8 cellular contexts compared by ENCODE assay signal in the genomic region with DNA sequence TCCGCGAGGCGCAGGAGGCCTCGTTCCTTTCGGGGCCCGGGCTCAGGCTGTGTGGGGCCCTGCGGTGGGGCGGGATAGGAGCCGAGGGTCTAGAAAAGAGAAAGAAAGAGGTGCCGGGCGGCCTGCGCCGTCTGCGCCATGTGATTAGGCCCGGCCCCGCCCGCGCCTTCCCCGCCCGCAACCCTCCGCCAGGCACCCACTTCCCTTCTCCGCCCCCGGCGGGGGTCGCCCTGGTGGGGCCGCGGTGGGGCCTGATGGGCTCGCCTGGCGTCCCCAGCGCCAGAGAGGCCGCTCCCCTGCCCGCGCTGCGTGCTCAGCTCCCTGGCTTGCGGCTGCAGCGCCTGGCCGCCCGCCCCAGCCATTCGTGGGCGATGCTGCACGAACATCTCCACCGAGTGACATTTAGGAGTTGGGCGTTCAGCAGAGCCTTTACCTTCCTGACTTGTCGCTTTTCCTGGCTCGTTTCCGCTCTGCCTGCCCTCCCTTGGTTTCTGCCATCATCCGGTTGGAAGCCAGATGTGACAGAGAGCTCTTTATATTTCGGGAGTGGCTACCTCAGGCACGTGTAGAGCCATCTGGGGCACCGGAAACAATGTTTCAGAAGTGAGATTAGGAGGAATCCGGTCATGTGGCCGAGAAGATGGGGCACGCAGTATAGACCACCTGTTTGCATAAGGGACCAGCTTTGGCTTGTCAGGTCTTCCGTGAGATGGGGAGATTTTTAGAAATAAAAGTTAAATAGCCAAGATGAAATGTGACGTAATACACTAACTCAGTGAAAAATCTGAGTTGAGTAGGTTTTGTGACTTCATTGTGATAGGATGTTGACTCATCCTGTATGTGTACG. TPM values are rescaled to one million over a fixed set of nuclear protein-coding genes. Genes with fewer than 3 reads are reported as not detected.
DNase-seq lines count a peak whose midpoint lies in the region; ATAC-seq lines count a peak whose summit lies in the region.

No MANE protein-coding gene starts in this region.

- peak overlapping the region; percentile 69 for H3K4me3 ChIP-seq in ectodermal cell (ENCODE audit: insufficient read depth, low read depth, low read length)

- CTCF ChIA-PET in activated CD4-positive, alpha-beta memory T cell treated with anti-CD3 and anti-CD28 coated beads, Interleukin-2, amount 10 ng/mL, durations not matched to agents 7 days and 5 days (lab: Charles Lee) = interaction anchor here (1.0 to 1.7 kb wide), 5 partner anchors 7 to 183 kb away, joined by 3 to 10 read pairs (median 5); no protein-coding TSS in a partner anchor

- POLR2A ChIA-PET in activated CD4-positive, alpha-beta memory T cell treated with anti-CD3 and anti-CD28 coated beads, Interleukin-2, amount 10 ng/mL, durations not matched to agents 7 days and 5 days (lab: Charles Lee) = interaction anchor here (0.7 to 4.6 kb wide), 40 partner anchors 9 to 1224 kb away, joined by 3 to 85 read pairs (median 5); a partner anchor contains a TSS

- ATAC-seq in GM19328 (IDR thresholded peaks at IDR 0.05; ENCODE audit: unreplicated experiment) (peak; percentile 51), HG03469 (IDR thresholded peaks at IDR 0.05; ENCODE audit: unreplicated experiment) (peak; percentile 30), memory B cell (ENCODE audit: low read depth) (peak; percentile 59)

- H3K9me3 ChIP-seq in ectodermal cell (ENCODE audit: control insufficient read depth, low read length) = no peaks in the 10 kb centered on the region

- DNase-seq in C1 segment of cervical spinal cord (lab: John Stamatoyannopoulos, UW) = peak in 13 of 14 donors; percentile 11 to 84 (median 72)
- peak; percentile 91 for DNase-seq in NCI-H82 (lab: John Stamatoyannopoulos, UW)
- peak; percentile 81 for DNase-seq in activated CD4-positive, alpha-beta memory T cell treated with anti-CD3 and anti-CD28 coated beads, Interleukin-2, amount 10 ng/mL, durations not matched to agents 7 days and 5 days
- DNase-seq in memory B cell (ENCODE audit: low spot score in 2 of 2) = peak; percentile 62 to 69
- DNase-seq in stimulated activated CD8-positive, alpha-beta memory T cell treated with anti-CD3 and anti-CD28 coated beads, Interleukin-15, amount 100 ng/mL, for 1 hour (ENCODE audit: low read depth) = peak; percentile 48

- peaks cover 14% of the 10 kb centered on the region for H3K4me1 ChIP-seq in ectodermal cell (ENCODE audit: control insufficient read depth, insufficient read depth, low read length)

- peak overlapping the region; percentile 81 for H3K4me3 Mint-ChIP-seq in activated CD4-positive, alpha-beta memory T cell treated with anti-CD3 and anti-CD28 coated beads, Interleukin-2, amount 10 ng/mL, durations not matched to agents 7 days and 5 days
- peak overlapping the region; percentile 100 for H3K4me3 Mint-ChIP-seq in memory B cell

- no peaks in the 10 kb centered on the region for H3K9me3 Mint-ChIP-seq in activated CD4-positive, alpha-beta memory T cell treated with anti-CD3 and anti-CD28 coated beads, Interleukin-2, amount 10 ng/mL, durations not matched to agents 7 days and 5 days
- no peaks in the 10 kb centered on the region for H3K9me3 Mint-ChIP-seq in memory B cell

- WGBS in ectodermal cell, 2 experiments = 1% methylated on average over 55 to 56 of the region's 56 CpGs

- peaks cover 30% of the 10 kb centered on the region for H3K36me3 Mint-ChIP-seq in activated CD4-positive, alpha-beta memory T cell treated with anti-CD3 and anti-CD28 coated beads, Interleukin-2, amount 10 ng/mL, durations not matched to agents 7 days and 5 days (ENCODE audit: low read depth)
- H3K36me3 Mint-ChIP-seq in memory B cell = peaks cover 8% of the 10 kb centered on the region

- no peaks in the 10 kb centered on the region for H3K27me3 Mint-ChIP-seq in activated CD4-positive, alpha-beta memory T cell treated with anti-CD3 and anti-CD28 coated beads, Interleukin-2, amount 10 ng/mL, durations not matched to agents 7 days and 5 days
- no peaks in the 10 kb centered on the region for H3K27me3 Mint-ChIP-seq in memory B cell

- peak overlapping the region; percentile 95 for H3K27ac Mint-ChIP-seq in activated CD4-positive, alpha-beta memory T cell treated with anti-CD3 and anti-CD28 coated beads, Interleukin-2, amount 10 ng/mL, durations not matched to agents 7 days and 5 days
- H3K27ac Mint-ChIP-seq in memory B cell = peak overlapping the region; percentile 98

- H3K27me3 ChIP-seq in ectodermal cell (ENCODE audit: control insufficient read depth, insufficient read depth, low read length, poor library complexity, severe bottlenecking) = peaks cover 5% of the 10 kb centered on the region

- no peaks in the 10 kb centered on the region for H3K36me3 ChIP-seq in ectodermal cell (ENCODE audit: control insufficient read depth, insufficient read depth, low read length)

- peak overlapping the region; percentile 6 for H3K27ac ChIP-seq in ectodermal cell (ENCODE audit: insufficient read depth, low read depth, low read length, poor library complexity, severe bottlenecking)

- H3K4me1 Mint-ChIP-seq in activated CD4-positive, alpha-beta memory T cell treated with anti-CD3 and anti-CD28 coated beads, Interleukin-2, amount 10 ng/mL, durations not matched to agents 7 days and 5 days = peaks cover 41% of the 10 kb centered on the region
- H3K4me1 Mint-ChIP-seq in memory B cell = peaks cover 24% of the 10 kb centered on the region

RNA-seq across cellular contexts. Expression of a gene that starts 1.1 kb away (rescaled TPM):
- total RNA-seq in activated CD4-positive, alpha-beta memory T cell treated with anti-CD3 and anti-CD28 coated beads, Interleukin-2, amount 10 ng/mL, durations not matched to agents 7 days and 5 days = 100 to 1,000 TPM; 146 to 150 TPM
- 36.8 TPM for polyA plus RNA-seq in ectodermal cell (2013, experiment 1 of 4)
- polyA plus RNA-seq in ectodermal cell (2013, experiment 2 of 4) = 27.3 TPM
- polyA plus RNA-seq in ectodermal cell (2013, experiment 3 of 4) = 26.8 TPM
- polyA plus RNA-seq in ectodermal cell (2013, experiment 4 of 4) = 29.2 TPM

Comparison
In these comparisons a context has a peak if more than half of its experiments do, and no peak if none do; other contexts are left out.
1. Peak in every context shown above with its lines: DNase-seq, ATAC-seq, H3K4me3 ChIP-seq and H3K27ac ChIP-seq.